28 cellular contexts compared by ENCODE assay signal in genomic region chr16:76579277-76579676, GRCh38.
DNase-seq lines count a peak whose midpoint lies in the region; ATAC-seq, FAIRE-seq and TF ChIP-seq lines count a peak whose summit lies in the region.
"Had no signal": no experiment of that assay in that cellular context is flagged by ENCODE, and none has a peak within 500 bp of the region (broad histone marks: within the 10 kb centered on the region; RNA-seq: fewer than 3 reads in every experiment).

No MANE protein-coding gene starts in this region.

- TF ChIP-seq EP300 in H1 (IDR thresholded peaks at IDR 0.05; ENCODE audit: borderline replicate concordance in 1 of 2, low read depth in 2 of 2, low read length in 2 of 2), result no peak

- no peak overlapping the region for H2BK5ac ChIP-seq in H1 (ENCODE audit: low read depth, low read length)

- H4K20me1 ChIP-seq in PC-9 (ENCODE audit: insufficient read depth) (no peaks in the 10 kb centered on the region), H1 (replicated peaks in 1 of 2; ENCODE audit: control insufficient read depth in 1 of 2, insufficient read depth in 2 of 2, low read length in 2 of 2) (no peaks in the 10 kb centered on the region)
- H4K20me1 ChIP-seq: BLaER1 had no signal

- H3F3A ChIP-seq in PC-9 (ENCODE audit: insufficient read depth, low read depth), result no peaks in the 10 kb centered on the region

- POLR2A ChIA-PET in PC-9 (lab: Charles Lee; ENCODE audit: unreplicated experiment), result no interaction called here
- POLR2A ChIA-PET in H1 (lab: Charles Lee; ENCODE audit: partially characterized antibody), result no interaction called here

- no peaks in the 10 kb centered on the region for H3K9me2 ChIP-seq in PC-9 (ENCODE audit: insufficient read depth)

- no peak overlapping the region for H3K56ac ChIP-seq in H1 (replicated peaks; ENCODE audit: insufficient read length, low read depth, low read length)

- no peaks in the 10 kb centered on the region for H3K79me2 ChIP-seq in PC-9 (ENCODE audit: low read depth)
- no peaks in the 10 kb centered on the region for H3K79me2 ChIP-seq in H1 (ENCODE audit: control insufficient read depth in 1 of 2, insufficient read depth in 2 of 2, low read length in 2 of 2)

- no peak overlapping the region for H2BK20ac ChIP-seq in H1 (ENCODE audit: low read length)

- no peak overlapping the region for H3K4me3 ChIP-seq in GM12865 (ENCODE audit: low read depth, low read length)
- H3K4me3 ChIP-seq in PC-9, result no peak overlapping the region
- no peak overlapping the region for H3K4me3 ChIP-seq in H1 (ENCODE audit: extremely low read depth in 1 of 4, insufficient read depth in 2 of 4, low read depth in 3 of 4, low read length in 4 of 4)
- H3K4me3 ChIP-seq: BLaER1, GM23248, Peyer's patch, SJCRH30 had no signal

- no peaks in the 10 kb centered on the region for H3K23me2 ChIP-seq in H1 (ENCODE audit: low read depth, low read length)

- H3K23ac ChIP-seq in H1 (ENCODE audit: insufficient read length), result no peak overlapping the region

- no peak overlapping the region for H3K18ac ChIP-seq in H1 (ENCODE audit: extremely low read depth, low read length)

- no peak overlapping the region for H3K4ac ChIP-seq in H1 (replicated peaks; ENCODE audit: insufficient read length, low read depth, low read length)

- DNase-seq in GM12865 (ENCODE audit: low read depth) (peak; percentile 55), H4 (ENCODE audit: low spot score) (peak; percentile 79), PC-9 (no peak), H1 (ENCODE audit: low read depth in 1 of 2, low spot score in 2 of 2) (no peak), head of caudate nucleus (no peak), MV-4-11 (lab: John Stamatoyannopoulos, UW) (no peak), RPMI8226 (no peak)
- DNase-seq: CD4-positive, CD25-positive, alpha-beta regulatory T cell; DMS153; DND-41; GM23248; HCEC 1CT; Kasumi-1; NCI-H1048; NCI-H1417; NCI-H1694; NCI-H2029 treated with DMSO at 0.1 percent for 48 hours; NCI-H226; NCI-H510A; NCI-H69; Peyer's patch; T-helper 2 cell had no signal

- no peak overlapping the region for H4K5ac ChIP-seq in H1 (ENCODE audit: insufficient read length, low read depth, low read length)

- no peak overlapping the region for H2BK12ac ChIP-seq in H1 (ENCODE audit: low read depth, low read length)

- no peaks in the 10 kb centered on the region for H3K79me1 ChIP-seq in H1 (ENCODE audit: low read depth, low read length)

- H2AFZ ChIP-seq in PC-9, result peak overlapping the region; percentile 60; the same call in 1 of the 2 replicates
- peak overlapping the region; percentile 22; the same call in 1 of the 2 replicates for H2AFZ ChIP-seq in H1 (ENCODE audit: low read length)
- H2AFZ ChIP-seq: GM23248 had no signal

- H3K36me3 ChIP-seq in PC-9 (ENCODE audit: low read depth) (no peaks in the 10 kb centered on the region), H1 (ENCODE audit: control insufficient read depth in 2 of 4, insufficient read depth in 4 of 4, low read length in 3 of 4) (no peaks in the 10 kb centered on the region)
- H3K36me3 ChIP-seq: BLaER1, Peyer's patch, SJCRH30 had no signal

- H4K91ac ChIP-seq in H1 (replicated peaks; ENCODE audit: insufficient read length, low read length), result no peak overlapping the region

- no TSS peak for BruUV-seq in PC-9 (replicated peaks; lab: Mats Ljungman, UMichigan)

- no peak for TF ChIP-seq RAD21 in H1 (IDR thresholded peaks at IDR 0.05 in 1 of 2, conservative IDR thresholded peaks at IDR 0.05 in 1 of 2; ENCODE audit: low read depth in 2 of 2, low read length in 2 of 2)

- H3K14ac ChIP-seq in H1 (ENCODE audit: insufficient read length), result no peak overlapping the region

- FAIRE-seq in H1 (lab: Jason Lieb, UNC), result no peak
- FAIRE-seq: A204.1 had no signal

- no peak overlapping the region for H2AK5ac ChIP-seq in H1 (ENCODE audit: low read depth, low read length)

- TF ChIP-seq CTCF in GM12865 (IDR thresholded peaks at IDR 0.05; ENCODE audit: insufficient read depth, low read depth, low read length, missing control alignments), result no peak
- no peak for TF ChIP-seq CTCF in PC-9 (conservative IDR thresholded peaks at IDR 0.05)
- no peak for TF ChIP-seq CTCF in H1 (IDR thresholded peaks at IDR 0.05; ENCODE audit: control extremely low read depth in 1 of 3, insufficient read depth in 1 of 3, low read depth in 1 of 3, low read length in 3 of 3)

- H3K9ac ChIP-seq in H1 (replicated peaks in 1 of 4; ENCODE audit: extremely low read depth in 1 of 4, low read depth in 3 of 4, low read length in 3 of 4), result no peak overlapping the region
- H3K9ac ChIP-seq: BLaER1, GM23248 had no signal

- H3K27me3 ChIP-seq in PC-9 (ENCODE audit: insufficient read depth, low read depth) (peaks cover 21% of the 10 kb centered on the region; the same call in 1 of the 2 replicates), H1 (replicated peaks in 1 of 4; ENCODE audit: control insufficient read depth in 3 of 4, extremely low read depth in 1 of 4, insufficient read depth in 3 of 4, low read length in 3 of 4) (no peaks in the 10 kb centered on the region)
- H3K27me3 ChIP-seq: BLaER1, Peyer's patch, SJCRH30 had no signal

- CTCF ChIA-PET in PC-9 (lab: Charles Lee), result no interaction called here
- CTCF ChIA-PET in H1 (lab: Charles Lee; ENCODE audit: partially characterized antibody), result interaction anchor here (1.2 kb wide), 1 partner anchor 17 kb away, joined by 3 read pairs; no protein-coding TSS in a partner anchor

- H3K27ac ChIP-seq in PC-9 (no peak overlapping the region), H1 (ENCODE audit: low read depth, low read length) (no peak overlapping the region)
- H3K27ac ChIP-seq: BLaER1, GM23248, Peyer's patch, SJCRH30 had no signal

- H3K4me2 ChIP-seq in PC-9 (peak overlapping the region; percentile 13; the same call in 1 of the 2 replicates), H1 (ENCODE audit: insufficient read depth in 1 of 2, low read depth in 2 of 2, low read length in 2 of 2) (no peak overlapping the region)
- H3K4me2 ChIP-seq: BLaER1 had no signal

- intact Hi-C loops in PC-9 (cut with micrococcal nuclease; ENCODE audit: unreplicated experiment), result no loop called here
- intact Hi-C loops in head of caudate nucleus (cut with DNase I), result no loop called here

- TF ChIP-seq POLR2A in H1 (IDR thresholded peaks at IDR 0.05; ENCODE audit: control extremely low read depth in 1 of 2, low read depth in 2 of 2, low read length in 2 of 2), result no peak

- no peak overlapping the region for H2BK15ac ChIP-seq in H1 (ENCODE audit: low read length)

- WGBS in H1 (ENCODE audit: extremely low coverage in 1 of 2, insufficient coverage in 1 of 2, insufficient read length in 1 of 2, insufficient replicate concordance in 2 of 2, low coverage in 1 of 2, low lambda C conversion rate in 2 of 2, missing lambda C conversion rate in 1 of 2), 2 experiments, result 95% methylated on average over 7 of the region's 7 CpGs; no CpG with 5 or more reads in 1 of the 2 experiments

- H3K4me1 ChIP-seq in PC-9 (replicated peaks; ENCODE audit: insufficient read depth) (no peaks in the 10 kb centered on the region; the same call in 1 of the 2 replicates), H1 (replicated peaks in 1 of 4; ENCODE audit: control insufficient read depth in 3 of 4, insufficient read depth in 4 of 4, low read length in 3 of 4) (no peaks in the 10 kb centered on the region)
- H3K4me1 ChIP-seq: Peyer's patch, SJCRH30 had no signal

- no peak overlapping the region for H2BK120ac ChIP-seq in H1 (replicated peaks; ENCODE audit: low read depth, low read length)

- no peak for ATAC-seq in GM21786 (IDR thresholded peaks at IDR 0.05; ENCODE audit: unreplicated experiment)
- ATAC-seq: Right ventricle myocardium inferior, SK-N-SH treated with all-trans-retinoic acid at 6 μM for 48 hours had no signal

- H3K9me3 ChIP-seq in PC-9 (ENCODE audit: insufficient read depth, low read depth) (no peaks in the 10 kb centered on the region; the same call in 1 of the 2 replicates), H1 (ENCODE audit: insufficient read depth in 2 of 2, low read depth in 1 of 2, low read length in 1 of 2) (no peaks in the 10 kb centered on the region)
- H3K9me3 ChIP-seq: BLaER1, Peyer's patch, SJCRH30 had no signal

- H4K8ac ChIP-seq in H1 (ENCODE audit: extremely low read depth, insufficient read depth, low read length), result no peak overlapping the region

TF ChIP-seq in H1, 55 proteins besides CTCF, POLR2A, EP300 and RAD21:
- TF ChIP-seq CHD2 (IDR thresholded peaks at IDR 0.05; ENCODE audit: low read length) (no peak), SRF (IDR thresholded peaks at IDR 0.05; ENCODE audit: low read depth, low read length) (peak; percentile 82)

Comparison
In these comparisons a context has a peak if more than half of its experiments do, and no peak if none do; other contexts are left out.
1. DNase-seq: peak in GM12865 (single experiment) and H4 (single experiment); none in PC-9 (0 of 2), H1 (0 of 2), head of caudate nucleus (0 of 42), MV-4-11 (single experiment) and RPMI8226 (single experiment).